25 cellular contexts compared by ENCODE assay signal in the genomic region with DNA sequence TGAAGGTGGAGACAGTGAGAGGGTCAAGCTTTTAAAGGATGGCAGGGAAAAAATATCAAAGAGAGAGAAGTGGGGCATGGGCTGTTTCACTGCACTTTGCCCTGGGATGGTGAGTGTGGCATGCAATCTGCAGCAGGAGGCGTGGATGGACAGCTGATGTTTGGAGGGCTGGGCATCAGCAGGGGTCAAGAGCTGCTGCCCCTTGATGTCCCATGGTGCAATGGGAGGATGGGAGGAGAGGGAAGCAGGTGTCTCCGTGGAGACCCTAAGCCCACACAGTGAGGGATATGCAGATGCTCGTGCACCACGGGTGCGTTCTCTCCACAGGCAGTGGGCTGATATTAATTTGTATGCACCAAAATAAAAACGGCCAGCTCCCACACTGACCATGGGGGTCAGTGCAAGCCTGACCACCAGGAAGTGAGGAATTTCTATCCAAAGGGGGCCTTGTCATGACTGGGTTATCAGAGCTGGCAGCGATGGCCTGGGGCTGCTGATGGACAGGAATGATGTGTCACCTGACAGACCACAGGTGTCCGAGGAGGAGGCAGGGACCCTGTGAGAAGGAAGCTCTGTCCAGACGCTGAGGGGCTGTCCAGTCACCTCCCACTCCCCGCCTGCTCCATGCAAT.
"Had no signal": no experiment of that assay in that cellular context is flagged by ENCODE, and none has a peak within 500 bp of the region (broad histone marks: within the 10 kb centered on the region; RNA-seq: fewer than 3 reads in every experiment).

No MANE protein-coding gene starts in this region.

- H3K4me3 ChIP-seq: coronary artery, esophagus squamous epithelium, heart right ventricle, lower lobe of right lung, psoas muscle, skin epidermis, thyroid gland had no signal

- H3K9me3 ChIP-seq: esophagus squamous epithelium, heart right ventricle, lower lobe of right lung, psoas muscle, thyroid gland had no signal

- H3K4me3 Mint-ChIP-seq: central memory CD8-positive, alpha-beta T cell; effector memory CD8-positive, alpha-beta T cell; naive thymus-derived CD8-positive, alpha-beta T cell; neural crest cell; stimulated activated naive B cell treated with anti-CD40 and anti-IgM and Interleukin-4, amounts not matched to agents 10 μg/mL and 1 μg/mL and 100 μg/mL, for 72 hours; stimulated activated naive CD8-positive, alpha-beta T cell treated with anti-CD3 and anti-CD28 coated beads, Interleukin-15, amount 100 ng/mL, for 72 hours; type B pancreatic cell had no signal

- H3K4me1 ChIP-seq: esophagus squamous epithelium, heart right ventricle, lower lobe of right lung, psoas muscle, thyroid gland had no signal

- H3K27me3 ChIP-seq: thyroid gland had no signal

- H3K4me1 Mint-ChIP-seq: central memory CD8-positive, alpha-beta T cell; stimulated activated naive B cell treated with anti-CD40 and anti-IgM and Interleukin-4, amounts not matched to agents 10 μg/mL and 1 μg/mL and 100 μg/mL, for 72 hours; stimulated activated naive CD8-positive, alpha-beta T cell treated with anti-CD3 and anti-CD28 coated beads, Interleukin-15, amount 100 ng/mL, for 72 hours had no signal

- DNase-seq: effector memory CD8-positive, alpha-beta T cell; erythroblast; esophagus squamous epithelium; foreskin melanocyte; glutamatergic neuron; heart right ventricle; hippocampal formation; kidney glomerular epithelial cell; left ventricle myocardium superior; lower lobe of right lung; nucleus accumbens; psoas muscle; stimulated activated CD4-positive, alpha-beta T cell treated with anti-CD3 and anti-CD28 coated beads, Interleukin-15, amount 100 ng/mL, for 24 hours; stimulated activated CD4-positive, alpha-beta T cell treated with anti-CD3 and anti-CD28 coated beads, Interleukin-2, amount 100 ng/mL, for 48 hours; stimulated activated naive B cell treated with anti-CD40 and anti-IgM and Interleukin-4, amounts not matched to agents 10 μg/mL and 1 μg/mL and 100 μg/mL, for 72 hours; stimulated activated naive CD8-positive, alpha-beta T cell treated with anti-CD3 and anti-CD28 coated beads, Interleukin-15, amount 100 ng/mL, for 72 hours; thyroid gland had no signal

- H3K9me3 Mint-ChIP-seq: central memory CD8-positive, alpha-beta T cell; effector memory CD8-positive, alpha-beta T cell; naive thymus-derived CD8-positive, alpha-beta T cell; neural crest cell; stimulated activated naive B cell treated with anti-CD40 and anti-IgM and Interleukin-4, amounts not matched to agents 10 μg/mL and 1 μg/mL and 100 μg/mL, for 72 hours; stimulated activated naive CD8-positive, alpha-beta T cell treated with anti-CD3 and anti-CD28 coated beads, Interleukin-15, amount 100 ng/mL, for 72 hours; type B pancreatic cell had no signal

- H3K27ac ChIP-seq: coronary artery, esophagus squamous epithelium, heart right ventricle, lower lobe of right lung, psoas muscle, skin epidermis, thyroid gland had no signal

- H3K27ac Mint-ChIP-seq: naive thymus-derived CD8-positive, alpha-beta T cell; stimulated activated naive B cell treated with anti-CD40 and anti-IgM and Interleukin-4, amounts not matched to agents 10 μg/mL and 1 μg/mL and 100 μg/mL, for 72 hours; stimulated activated naive CD8-positive, alpha-beta T cell treated with anti-CD3 and anti-CD28 coated beads, Interleukin-15, amount 100 ng/mL, for 72 hours; type B pancreatic cell had no signal

- ATAC-seq: effector memory CD8-positive, alpha-beta T cell; heart right ventricle; left colon; left ventricle myocardium superior; lower lobe of right lung; naive thymus-derived CD8-positive, alpha-beta T cell; psoas muscle; right cardiac atrium; stimulated activated naive B cell treated with anti-CD40 and anti-IgM and Interleukin-4, amounts not matched to agents 10 μg/mL and 1 μg/mL and 100 μg/mL, for 72 hours; stimulated activated naive CD8-positive, alpha-beta T cell treated with anti-CD3 and anti-CD28 coated beads, Interleukin-15, amount 100 ng/mL, for 72 hours had no signal

- H3K36me3 Mint-ChIP-seq: naive thymus-derived CD8-positive, alpha-beta T cell; stimulated activated naive B cell treated with anti-CD40 and anti-IgM and Interleukin-4, amounts not matched to agents 10 μg/mL and 1 μg/mL and 100 μg/mL, for 72 hours; type B pancreatic cell had no signal

- H3K36me3 ChIP-seq: esophagus squamous epithelium, heart right ventricle, lower lobe of right lung, thyroid gland had no signal
